Comparison of ENCODE assay signal across 8 cellular contexts in the genomic region with DNA sequence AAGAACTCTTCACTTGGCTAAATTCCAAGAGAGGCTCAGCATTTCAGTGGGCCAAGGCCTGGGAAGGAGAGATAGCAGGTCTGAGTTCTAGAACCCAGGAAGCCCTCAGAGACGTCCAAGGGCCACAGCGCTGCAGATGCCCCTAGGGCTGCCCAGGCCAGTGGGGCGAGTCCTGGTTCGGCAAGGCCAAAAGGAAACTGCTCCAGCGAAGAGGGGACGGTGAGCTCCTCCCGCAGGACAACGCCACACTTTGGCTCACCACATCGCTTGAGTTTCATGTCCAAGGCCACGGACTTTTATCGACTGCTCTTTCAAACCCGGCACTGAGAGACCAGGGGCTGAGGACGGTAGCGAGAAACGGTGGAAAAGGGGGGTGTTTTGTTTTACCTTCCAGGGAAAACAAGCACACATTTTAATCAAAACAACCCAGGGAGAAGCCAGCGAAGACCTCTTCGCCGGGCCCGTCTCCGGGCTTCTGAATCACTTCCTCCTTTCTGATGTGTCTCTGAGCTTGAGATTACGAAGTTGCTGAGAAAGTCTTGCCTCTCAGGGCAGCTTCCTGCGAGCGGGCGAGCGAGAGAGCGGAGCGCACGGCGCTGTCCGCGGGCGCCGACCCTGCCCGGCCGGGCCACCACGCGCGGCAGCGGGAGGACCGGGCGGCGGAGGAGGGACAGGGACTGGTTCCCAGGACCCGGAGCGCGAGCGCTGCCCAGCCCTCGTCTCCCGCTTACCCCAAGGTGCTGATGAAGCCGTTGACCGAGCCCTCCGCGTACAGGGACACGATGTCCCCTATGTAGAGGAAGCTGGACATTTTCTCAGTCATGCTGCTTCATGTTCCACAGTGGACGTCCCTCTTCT. TPM values are rescaled to one million over a fixed set of nuclear protein-coding genes. Genes with fewer than 3 reads are reported as not detected.
DNase-seq lines count a peak whose midpoint lies in the region; ATAC-seq and TF ChIP-seq lines count a peak whose summit lies in the region.

No MANE protein-coding gene starts in this region.

- H3K27ac ChIP-seq in Peyer's patch (peak overlapping the region; percentile 91 to 97 (median 94)), neural cell (ENCODE audit: low read length) (no peak overlapping the region), stomach (peak overlapping the region; percentile 86 to 97 (median 96))

- peaks cover 20% of the 10 kb centered on the region for H3K4me1 Mint-ChIP-seq in activated T-helper 17 cell treated with anti-CD3 and anti-CD28 coated beads, Interleukin-2, amount 50 U/mL, for 72 hours

- H3K36me3 Mint-ChIP-seq in activated T-helper 17 cell treated with anti-CD3 and anti-CD28 coated beads, Interleukin-2, amount 50 U/mL, for 72 hours (ENCODE audit: low read depth), result peaks cover 12% of the 10 kb centered on the region

- no peaks in the 10 kb centered on the region for H3K9me2 ChIP-seq in neural cell (ENCODE audit: insufficient read depth, low read length)

- TF ChIP-seq POLR2A in Peyer's patch (IDR thresholded peaks at IDR 0.05), result peak; percentile 59
- peak in 1 of 4 donors; percentile 23 for TF ChIP-seq POLR2A in stomach (IDR thresholded peaks at IDR 0.05)

- peak overlapping the region; percentile 98 for H3K27ac Mint-ChIP-seq in activated T-helper 17 cell treated with anti-CD3 and anti-CD28 coated beads, Interleukin-2, amount 50 U/mL, for 72 hours

- peak overlapping the region; percentile 71 to 96 (median 82) for H3K4me3 ChIP-seq in Peyer's patch
- H3K4me3 ChIP-seq in fibroblast of pulmonary artery (replicated peaks; ENCODE audit: low read depth, low read length), result peak overlapping the region; percentile 88
- H3K4me3 ChIP-seq in neural cell (ENCODE audit: low read length), result peak overlapping the region; percentile 91
- H3K4me3 ChIP-seq in stomach, result peak overlapping the region; percentile 65 to 93 (median 82)

- no peaks in the 10 kb centered on the region for H3K9me3 Mint-ChIP-seq in activated T-helper 17 cell treated with anti-CD3 and anti-CD28 coated beads, Interleukin-2, amount 50 U/mL, for 72 hours

- H3K4me2 ChIP-seq in neural cell (ENCODE audit: low read length), result peak overlapping the region; percentile 78

- TF ChIP-seq EP300 in neural cell (conservative IDR thresholded peaks at IDR 0.05; ENCODE audit: poor library complexity, severe bottlenecking) (no peak), stomach (IDR thresholded peaks at IDR 0.05) (no peak)

- TF ChIP-seq CTCF in Peyer's patch (IDR thresholded peaks at IDR 0.05) (no peak), fibroblast of pulmonary artery (IDR thresholded peaks at IDR 0.05; ENCODE audit: low read length, missing control alignments) (peak; percentile 8), neural cell (IDR thresholded peaks at IDR 0.05; ENCODE audit: poor library complexity, severe bottlenecking) (no peak), stomach (IDR thresholded peaks at IDR 0.05) (no peak)

- no peak overlapping the region for H2AFZ ChIP-seq in neural cell (ENCODE audit: low read depth, low read length)

- no peak for TF ChIP-seq RAD21 in neural cell (conservative IDR thresholded peaks at IDR 0.05)

- peak; percentile 53 for DNase-seq in COLO668 (lab: John Stamatoyannopoulos, UW; ENCODE audit: unreplicated experiment)
- peak; percentile 66 to 86 (median 78) for DNase-seq in Peyer's patch
- peak; percentile 82 for DNase-seq in fibroblast of pulmonary artery (ENCODE audit: low read depth)
- DNase-seq in stomach, result peak; percentile 58

- H3F3A ChIP-seq in neural cell (ENCODE audit: insufficient read depth, low read length, poor library complexity, severe bottlenecking), result no peaks in the 10 kb centered on the region

- H3K79me2 ChIP-seq in neural cell (replicated peaks; ENCODE audit: insufficient read depth, low read length), result no peaks in the 10 kb centered on the region

- H3K4me1 ChIP-seq in Peyer's patch, result peaks cover 0 to 17% (median 1%) of the 10 kb centered on the region in 4 donors
- H3K4me1 ChIP-seq in stomach, result peaks cover 5 to 40% (median 26%) of the 10 kb centered on the region in 4 donors

- H3K9me3 ChIP-seq in Peyer's patch (no peaks in the 10 kb centered on the region), neural cell (ENCODE audit: low read length) (no peaks in the 10 kb centered on the region), stomach (no peaks in the 10 kb centered on the region)

- peak overlapping the region; percentile 96 for H3K4me3 Mint-ChIP-seq in activated T-helper 17 cell treated with anti-CD3 and anti-CD28 coated beads, Interleukin-2, amount 50 U/mL, for 72 hours

- WGBS in stomach, 5 donors, result 0 to 1% (median 0%) methylated on average over 20 to 54 of the region's 54 CpGs

- H3K27me3 ChIP-seq in Peyer's patch (no peaks in the 10 kb centered on the region), neural cell (ENCODE audit: insufficient read depth, low read depth, low read length) (peaks cover 40% of the 10 kb centered on the region), stomach (no peaks in the 10 kb centered on the region)

- H3K36me3 ChIP-seq in Peyer's patch, result no peaks in the 10 kb centered on the region
- no peaks in the 10 kb centered on the region for H3K36me3 ChIP-seq in neural cell (ENCODE audit: insufficient read depth, low read length)
- H3K36me3 ChIP-seq in stomach, result no peaks in the 10 kb centered on the region

- intact Hi-C loops in stomach (cut with DNase I; ENCODE audit: low total_unique reads), result no loop called here

- no peaks in the 10 kb centered on the region for H3K27me3 Mint-ChIP-seq in activated T-helper 17 cell treated with anti-CD3 and anti-CD28 coated beads, Interleukin-2, amount 50 U/mL, for 72 hours

- no peaks in the 10 kb centered on the region for H4K20me1 ChIP-seq in neural cell (ENCODE audit: insufficient read depth)

- ATAC-seq in GM19438 (IDR thresholded peaks at IDR 0.05; ENCODE audit: low read depth, unreplicated experiment), result peak; percentile 45
- ATAC-seq in HG03558 (IDR thresholded peaks at IDR 0.05; ENCODE audit: extremely low read depth, unreplicated experiment), result peak; percentile 28
- peak; percentile 75 for ATAC-seq in activated T-helper 17 cell treated with anti-CD3 and anti-CD28 coated beads, Interleukin-2, amount 50 U/mL, for 72 hours (replicated peaks)

- peak overlapping the region; percentile 31 for H3K9ac ChIP-seq in neural cell (ENCODE audit: low read length)

TF ChIP-seq in neural cell, 6 proteins besides CTCF, POLR2A, EP300 and RAD21:
- TF ChIP-seq TAF1 (IDR thresholded peaks at IDR 0.05; ENCODE audit: low read depth), result no peak
- TF ChIP-seq MXI1 (conservative IDR thresholded peaks at IDR 0.05; ENCODE audit: poor library complexity, severe bottlenecking), result peak; percentile 29

RNA-seq across cellular contexts. Expression of a gene that starts 0.8 kb away (rescaled TPM):
- total RNA-seq in Peyer's patch (10 to 100 TPM; 32.6 to 87.5 (median 51.9) TPM), stomach (100 to 1,000 TPM in 1 of 5 donors, 10 to 100 TPM in 4; 23.2 to 172 (median 37.1) TPM)
- 10 to 100 TPM; 37.1 to 48.2 TPM for total RNA-seq in activated T-helper 17 cell treated with anti-CD3 and anti-CD28 coated beads, Interleukin-2, amount 50 U/mL, for 72 hours
- polyA plus RNA-seq in neural cell (0.34 and 2.0 TPM in 2 replicates), stomach (1 to 10 TPM; 1.4 to 2.3 (median 1.8) TPM)
- polyA minus RNA-seq in neural cell, result 6.1 and 6.5 TPM in 2 replicates
